Comparison of ENCODE assay signal across 18 cellular contexts in genomic region chrX:80667967-80668366, GRCh38.
"Had no signal": no experiment of that assay in that cellular context is flagged by ENCODE, and none has a peak within 500 bp of the region (broad histone marks: within the 10 kb centered on the region; RNA-seq: fewer than 3 reads in every experiment).

No MANE protein-coding gene starts in this region.

- H3K27ac Mint-ChIP-seq: activated CD4-positive, alpha-beta T cell treated with anti-CD3 and anti-CD28 coated beads, Interleukin-2, amount 10 ng/mL, durations not matched to agents 7 days and 5 days; activated naive CD8-positive, alpha-beta T cell treated with anti-CD3 and anti-CD28 coated beads for 36 hours; activated T-helper 2 cell treated with anti-CD3 and anti-CD28 coated beads, Interferon-gamma antibody, Interleukin-2, Interleukin-4, amounts not matched to agents 10 μg/mL and 5 μg/mL and 100 μg/mL, durations not matched to agents 14 hours and 24 hours and 36 hours; immature natural killer cell; T-helper 17 cell had no signal

- H3K4me3 Mint-ChIP-seq: activated CD4-positive, alpha-beta T cell treated with anti-CD3 and anti-CD28 coated beads, Interleukin-2, amount 10 ng/mL, durations not matched to agents 7 days and 5 days; activated naive CD8-positive, alpha-beta T cell treated with anti-CD3 and anti-CD28 coated beads for 36 hours; immature natural killer cell; naive thymus-derived CD8-positive, alpha-beta T cell; stimulated activated naive CD8-positive, alpha-beta T cell treated with anti-CD3 and anti-CD28 coated beads, Interleukin-15, amount 100 ng/mL, for 72 hours; T-helper 17 cell had no signal

- DNase-seq: activated CD4-positive, alpha-beta T cell treated with anti-CD3 and anti-CD28 coated beads, Interleukin-2, amount 10 ng/mL, durations not matched to agents 7 days and 5 days; activated naive CD8-positive, alpha-beta T cell treated with anti-CD3 and anti-CD28 coated beads for 36 hours; amygdala; body of pancreas; caudate nucleus; erythroblast; gastrocnemius medialis; heart left ventricle; immature natural killer cell; mesenchymal stem cell; naive thymus-derived CD8-positive, alpha-beta T cell; sigmoid colon; spleen; stimulated activated naive CD8-positive, alpha-beta T cell treated with anti-CD3 and anti-CD28 coated beads, Interleukin-15, amount 100 ng/mL, for 72 hours; T-helper 17 cell; upper lobe of left lung; WERI-Rb-1 had no signal

- H3K4me1 Mint-ChIP-seq: activated CD4-positive, alpha-beta T cell treated with anti-CD3 and anti-CD28 coated beads, Interleukin-2, amount 10 ng/mL, durations not matched to agents 7 days and 5 days; activated naive CD8-positive, alpha-beta T cell treated with anti-CD3 and anti-CD28 coated beads for 36 hours; immature natural killer cell; stimulated activated naive CD8-positive, alpha-beta T cell treated with anti-CD3 and anti-CD28 coated beads, Interleukin-15, amount 100 ng/mL, for 72 hours; T-helper 17 cell had no signal

- H3K9me3 Mint-ChIP-seq: activated CD4-positive, alpha-beta T cell treated with anti-CD3 and anti-CD28 coated beads, Interleukin-2, amount 10 ng/mL, durations not matched to agents 7 days and 5 days; activated naive CD8-positive, alpha-beta T cell treated with anti-CD3 and anti-CD28 coated beads for 36 hours; activated T-helper 2 cell treated with anti-CD3 and anti-CD28 coated beads, Interferon-gamma antibody, Interleukin-2, Interleukin-4, amounts not matched to agents 10 μg/mL and 5 μg/mL and 100 μg/mL, durations not matched to agents 14 hours and 24 hours and 36 hours; immature natural killer cell had no signal

- ATAC-seq: body of pancreas; gastrocnemius medialis; heart left ventricle; naive thymus-derived CD8-positive, alpha-beta T cell; stimulated activated naive CD8-positive, alpha-beta T cell treated with anti-CD3 and anti-CD28 coated beads, Interleukin-15, amount 100 ng/mL, for 72 hours; T-helper 17 cell had no signal

- H3K27me3 Mint-ChIP-seq: activated CD4-positive, alpha-beta T cell treated with anti-CD3 and anti-CD28 coated beads, Interleukin-2, amount 10 ng/mL, durations not matched to agents 7 days and 5 days; activated naive CD8-positive, alpha-beta T cell treated with anti-CD3 and anti-CD28 coated beads for 36 hours; naive thymus-derived CD8-positive, alpha-beta T cell; stimulated activated naive CD8-positive, alpha-beta T cell treated with anti-CD3 and anti-CD28 coated beads, Interleukin-15, amount 100 ng/mL, for 72 hours; T-helper 17 cell had no signal
